Comparison of ENCODE assay signal across 8 cellular contexts in genomic region chr1:111603979-111604378, GRCh38. TPM values are rescaled to one million over a fixed set of nuclear protein-coding genes. Genes with fewer than 3 reads are reported as not detected.
DNase-seq lines count a peak whose midpoint lies in the region; ATAC-seq and TF ChIP-seq lines count a peak whose summit lies in the region.

No MANE protein-coding gene starts in this region.

- H3K27ac Mint-ChIP-seq in activated naive CD8-positive, alpha-beta T cell treated with anti-CD3 and anti-CD28 coated beads, Interleukin-2, amount 10 ng/mL, durations not matched to agents 7 days and 5 days: peak overlapping the region; percentile 90

- H2AFZ ChIP-seq in SU-DHL-6 (ENCODE audit: low read depth, low read length, severe bottlenecking): peak overlapping the region; percentile 30

- DNase-seq in GM19240 (ENCODE audit: insufficient read length, low spot score) (peak; percentile 50), GOT3 (lab: John Stamatoyannopoulos, UW) (no peak), cerebellar cortex (ENCODE audit: low spot score) (no peak)
- DNase-seq in activated naive CD8-positive, alpha-beta T cell treated with anti-CD3 and anti-CD28 coated beads, Interleukin-2, amount 10 ng/mL, durations not matched to agents 7 days and 5 days: peak; percentile 73
- DNase-seq in stimulated activated CD8-positive, alpha-beta memory T cell treated with anti-CD3 and anti-CD28 coated beads, Interleukin-12 subunit alpha, Interleukin-12 subunit beta, amount 100 ng/mL, for 4 hours (ENCODE audit: low read depth): peak; percentile 47

- H3K27me3 Mint-ChIP-seq in activated naive CD8-positive, alpha-beta T cell treated with anti-CD3 and anti-CD28 coated beads, Interleukin-2, amount 10 ng/mL, durations not matched to agents 7 days and 5 days: no peaks in the 10 kb centered on the region

- H3K36me3 ChIP-seq in SU-DHL-6 (ENCODE audit: low read length): no peaks in the 10 kb centered on the region

- peaks cover 34% of the 10 kb centered on the region for H3F3A ChIP-seq in SU-DHL-6 (ENCODE audit: insufficient read depth)

- no peak for TF ChIP-seq CTCF in SU-DHL-6 (IDR thresholded peaks at IDR 0.05; ENCODE audit: insufficient read depth, low read length, poor library complexity, severe bottlenecking)

- no peaks in the 10 kb centered on the region for H3K9me2 ChIP-seq in SU-DHL-6 (replicated peaks; ENCODE audit: insufficient read depth, low read length)

- H3K9ac ChIP-seq in SU-DHL-6 (ENCODE audit: low read length): peak overlapping the region; percentile 30

- no peaks in the 10 kb centered on the region for H3K9me3 Mint-ChIP-seq in activated naive CD8-positive, alpha-beta T cell treated with anti-CD3 and anti-CD28 coated beads, Interleukin-2, amount 10 ng/mL, durations not matched to agents 7 days and 5 days

- H4K20me1 ChIP-seq in SU-DHL-6 (ENCODE audit: low read depth, low read length): no peaks in the 10 kb centered on the region

- H3K4me3 Mint-ChIP-seq in activated naive CD8-positive, alpha-beta T cell treated with anti-CD3 and anti-CD28 coated beads, Interleukin-2, amount 10 ng/mL, durations not matched to agents 7 days and 5 days: peak overlapping the region; percentile 65

- peak; percentile 99 for ATAC-seq in activated naive CD8-positive, alpha-beta T cell treated with anti-CD3 and anti-CD28 coated beads, Interleukin-2, amount 10 ng/mL, durations not matched to agents 7 days and 5 days (ENCODE audit: low read depth)
- ATAC-seq in GM18519 (IDR thresholded peaks at IDR 0.05; ENCODE audit: low FRiP score, unreplicated experiment): no peak
- ATAC-seq in HG03439 (IDR thresholded peaks at IDR 0.05; ENCODE audit: unreplicated experiment): no peak

- H3K79me2 ChIP-seq in SU-DHL-6 (ENCODE audit: insufficient read depth, low read length): no peaks in the 10 kb centered on the region

- H3K4me2 ChIP-seq in SU-DHL-6 (ENCODE audit: low read depth, low read length, poor library complexity, severe bottlenecking): peak overlapping the region; percentile 69

- peak overlapping the region; percentile 87 for H3K27ac ChIP-seq in SU-DHL-6 (ENCODE audit: low read depth, low read length)

- peaks cover 2% of the 10 kb centered on the region for H3K36me3 Mint-ChIP-seq in activated naive CD8-positive, alpha-beta T cell treated with anti-CD3 and anti-CD28 coated beads, Interleukin-2, amount 10 ng/mL, durations not matched to agents 7 days and 5 days

- no peaks in the 10 kb centered on the region for H3K9me3 ChIP-seq in SU-DHL-6 (ENCODE audit: insufficient read depth, low read length)

- H3K4me1 Mint-ChIP-seq in activated naive CD8-positive, alpha-beta T cell treated with anti-CD3 and anti-CD28 coated beads, Interleukin-2, amount 10 ng/mL, durations not matched to agents 7 days and 5 days: peaks cover 53% of the 10 kb centered on the region

- POLR2A ChIA-PET in activated naive CD8-positive, alpha-beta T cell treated with anti-CD3 and anti-CD28 coated beads, Interleukin-2, amount 10 ng/mL, durations not matched to agents 7 days and 5 days (lab: Charles Lee): interaction anchor here (0.7 to 4.0 kb wide), 7 partner anchors 10 to 96 kb away, joined by 4 to 79 read pairs (median 16); partner anchors contain the start of gene RAP1A

- no peaks in the 10 kb centered on the region for H3K27me3 ChIP-seq in SU-DHL-6 (ENCODE audit: low read length)

- no peak overlapping the region for H3K4me3 ChIP-seq in SU-DHL-6 (ENCODE audit: insufficient read depth, low read length, poor library complexity, severe bottlenecking)

RNA-seq across cellular contexts. Expression of gene RAP1A, which starts 15.6 kb away (rescaled TPM):
- 100 to 1,000 TPM; 134 to 139 TPM for total RNA-seq in activated naive CD8-positive, alpha-beta T cell treated with anti-CD3 and anti-CD28 coated beads, Interleukin-2, amount 10 ng/mL, durations not matched to agents 7 days and 5 days

Comparison
In these comparisons a context has a peak if more than half of its experiments do, and no peak if none do; other contexts are left out.
1. DNase-seq: peak in GM19240 (single experiment), activated naive CD8-positive, alpha-beta T cell treated with anti-CD3 and anti-CD28 coated beads, Interleukin-2, amount 10 ng/mL, durations not matched to agents 7 days and 5 days (single experiment) and stimulated activated CD8-positive, alpha-beta memory T cell treated with anti-CD3 and anti-CD28 coated beads, Interleukin-12 subunit alpha, Interleukin-12 subunit beta, amount 100 ng/mL, for 4 hours (single experiment); none in GOT3 (single experiment) and cerebellar cortex (single experiment).